Comparison of ENCODE assay signal across 9 cellular contexts in genomic region chrX:34918856-34919255, GRCh38. TPM values are rescaled to one million over a fixed set of nuclear protein-coding genes. Genes with fewer than 3 reads are reported as not detected.
DNase-seq lines count a peak whose midpoint lies in the region; ATAC-seq and TF ChIP-seq lines count a peak whose summit lies in the region.
"Had no signal": no experiment of that assay in that cellular context is flagged by ENCODE, and none has a peak within 500 bp of the region (broad histone marks: within the 10 kb centered on the region; RNA-seq: fewer than 3 reads in every experiment).

No MANE protein-coding gene starts in this region.

- no peak for DNase-seq in heart left ventricle
- no peak for DNase-seq in right atrium auricular region (ENCODE audit: low spot score)
- DNase-seq in SJCRH30 = peak; percentile 20 to 48
- peak; percentile 20 for DNase-seq in glomerular endothelial cell (ENCODE audit: extremely low read depth, low read depth, low spot score)
- DNase-seq in GM10266 (ENCODE audit: extremely low spot score) = no peak
- DNase-seq in stimulated activated CD4-positive, alpha-beta T cell treated with anti-CD3 and anti-CD28 coated beads, Interleukin-2, amount 100 ng/mL, for 24 hours = no peak

- no peaks in the 10 kb centered on the region for H3K36me3 ChIP-seq in heart left ventricle
- H3K36me3 ChIP-seq in right atrium auricular region = no peaks in the 10 kb centered on the region
- H3K36me3 ChIP-seq in SJCRH30 = no peaks in the 10 kb centered on the region

- no peak for ATAC-seq in heart left ventricle
- ATAC-seq in HG03139 (IDR thresholded peaks at IDR 0.05; ENCODE audit: unreplicated experiment) = no peak
- no peak for ATAC-seq in HG03342 (IDR thresholded peaks at IDR 0.05; ENCODE audit: unreplicated experiment)

- peak in 8 of 12 donors; percentile 6 to 50 (median 36) for TF ChIP-seq CTCF in heart left ventricle (IDR thresholded peaks at IDR 0.05)
- TF ChIP-seq CTCF in right atrium auricular region (IDR thresholded peaks at IDR 0.05) = peak in 1 of 2 donors; percentile 43
- no peak for TF ChIP-seq CTCF in GM10266 (IDR thresholded peaks at IDR 0.05; ENCODE audit: control insufficient read depth, insufficient read depth, low read depth, missing control alignments)

- no peak overlapping the region for H3K27ac ChIP-seq in heart left ventricle
- no peak overlapping the region for H3K27ac ChIP-seq in right atrium auricular region
- H3K27ac ChIP-seq in SJCRH30 = no peak overlapping the region

- H3K4me3 ChIP-seq in heart left ventricle (no peak overlapping the region), right atrium auricular region (no peak overlapping the region), SJCRH30 (no peak overlapping the region)

- H3K9me3 ChIP-seq in heart left ventricle (no peaks in the 10 kb centered on the region), right atrium auricular region (no peaks in the 10 kb centered on the region), SJCRH30 (replicated peaks) (no peaks in the 10 kb centered on the region)

- H3K27me3 ChIP-seq in heart left ventricle = no peaks in the 10 kb centered on the region
- H3K27me3 ChIP-seq in right atrium auricular region = no peaks in the 10 kb centered on the region
- H3K27me3 ChIP-seq in SJCRH30 = no peaks in the 10 kb centered on the region

- WGBS in heart left ventricle, 4 donors = 18 to 44% (median 32%) methylated on average over 1 of the region's 1 CpG

- intact Hi-C loops in heart left ventricle (cut with DNase I) = no loop called here

- no peak for TF ChIP-seq POLR2A in heart left ventricle (IDR thresholded peaks at IDR 0.05)

- H3K4me1 ChIP-seq in heart left ventricle = no peaks in the 10 kb centered on the region
- no peaks in the 10 kb centered on the region for H3K4me1 ChIP-seq in right atrium auricular region
- no peaks in the 10 kb centered on the region for H3K4me1 ChIP-seq in SJCRH30

RNA-seq across cellular contexts. Expression of gene FAM47B, which starts 23.7 kb away (rescaled TPM):
- total RNA-seq in heart left ventricle (not detected), right atrium auricular region (not detected), glomerular endothelial cell (not detected in 2 replicates)
- not detected for polyA plus RNA-seq in heart left ventricle
- total RNA-seq in SJCRH30 (2014; rRNA removed; shearing (Covaris generic)) = not detected in 2 replicates
- polyA plus RNA-seq: IgD-negative memory B cell had no signal

Comparison
In these comparisons a context has a peak if more than half of its experiments do, and no peak if none do; other contexts are left out.
1. DNase-seq: peak in SJCRH30 (2 of 2) and glomerular endothelial cell (single experiment); none in heart left ventricle (0 of 5), right atrium auricular region (single experiment), GM10266 (single experiment) and stimulated activated CD4-positive, alpha-beta T cell treated with anti-CD3 and anti-CD28 coated beads, Interleukin-2, amount 100 ng/mL, for 24 hours (0 of 2).